15 cellular contexts compared by ENCODE assay signal in the genomic region with DNA sequence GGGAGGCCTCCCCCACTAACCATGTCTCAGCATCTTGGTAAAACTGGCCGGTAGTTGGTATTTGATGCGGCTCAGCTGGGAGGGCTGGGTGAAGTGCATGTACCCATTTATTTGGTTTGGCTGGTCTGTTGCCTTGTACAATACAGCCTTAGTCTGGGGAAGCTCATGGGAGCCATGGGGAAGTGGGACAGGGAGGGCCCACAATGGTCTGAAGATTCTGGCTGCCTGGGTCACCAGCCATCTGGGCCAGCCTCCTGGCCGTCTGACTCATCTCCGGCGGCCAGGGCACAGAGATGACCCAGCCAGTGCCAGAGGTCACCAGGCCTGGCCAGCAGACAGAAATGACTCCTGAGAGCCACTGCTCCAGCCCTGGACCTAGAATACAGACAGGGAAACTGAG. TPM values are rescaled to one million over a fixed set of nuclear protein-coding genes. Genes with fewer than 3 reads are reported as not detected.
DNase-seq lines count a peak whose midpoint lies in the region; ATAC-seq, FAIRE-seq and TF ChIP-seq lines count a peak whose summit lies in the region.
"Had no signal": no experiment of that assay in that cellular context is flagged by ENCODE, and none has a peak within 500 bp of the region (broad histone marks: within the 10 kb centered on the region; RNA-seq: fewer than 3 reads in every experiment).

No MANE protein-coding gene starts in this region.

- 25% methylated on average over 5 of the region's 5 CpGs for WGBS in liver

- H3K27ac ChIP-seq in endothelial cell of umbilical vein (ENCODE audit: insufficient read depth, low read depth, low read length) (peak overlapping the region; percentile 71), liver (ENCODE audit: low read depth in 1 of 2, low read length in 2 of 2) (peak overlapping the region; percentile 63 to 75), tibial artery (no peak overlapping the region)
- H3K27ac ChIP-seq: dorsolateral prefrontal cortex had no signal

- POLR2A ChIA-PET in endothelial cell of umbilical vein (lab: Charles Lee) = no interaction called here

- H3K4me1 ChIP-seq in endothelial cell of umbilical vein (ENCODE audit: control insufficient read depth, extremely low read depth, insufficient read depth, low read length) (peaks cover 34% of the 10 kb centered on the region), liver (ENCODE audit: control insufficient read depth in 4 of 4, insufficient read depth in 4 of 4, low read length in 3 of 4) (peaks cover 30 to 86% (median 66%) of the 10 kb centered on the region in 4 donors), tibial artery (peaks cover 0 to 43% (median 32%) of the 10 kb centered on the region in 4 donors)

- no peak overlapping the region for H3K4me3 ChIP-seq in LNCaP clone FGC (ENCODE audit: low read depth, low read length)
- no peak overlapping the region for H3K4me3 ChIP-seq in endothelial cell of umbilical vein (replicated peaks in 1 of 3; ENCODE audit: insufficient read depth in 1 of 3, low read depth in 1 of 3, low read length in 3 of 3)
- no peak overlapping the region for H3K4me3 ChIP-seq in liver (ENCODE audit: low read depth in 1 of 3, low read length in 3 of 3)
- H3K4me3 ChIP-seq in tibial artery = no peak overlapping the region
- H3K4me3 ChIP-seq: dorsolateral prefrontal cortex had no signal

- H3K36me3 ChIP-seq in endothelial cell of umbilical vein (ENCODE audit: control insufficient read depth in 2 of 2, extremely low read depth in 1 of 2, insufficient read depth in 2 of 2, low read length in 2 of 2) = no peaks in the 10 kb centered on the region
- no peaks in the 10 kb centered on the region for H3K36me3 ChIP-seq in liver (ENCODE audit: control insufficient read depth in 4 of 4, insufficient read depth in 3 of 4, low read depth in 1 of 4, low read length in 3 of 4)
- H3K36me3 ChIP-seq in tibial artery = no peaks in the 10 kb centered on the region

- no peak overlapping the region for H3K9ac ChIP-seq in endothelial cell of umbilical vein (replicated peaks; ENCODE audit: extremely low read depth, insufficient read depth, low read length)
- no peak overlapping the region for H3K9ac ChIP-seq in liver (ENCODE audit: low read depth in 1 of 2, low read length in 2 of 2)

- BruUV-seq in endothelial cell of umbilical vein (replicated peaks; lab: Mats Ljungman, UMichigan) = no TSS peak

- dilution Hi-C loops in endothelial cell of umbilical vein (cut with MboI; ENCODE audit: extremely low pct_ligation_motif_present, low sequenced_read_pairs) = no loop called here

- intact Hi-C loops in endothelial cell of umbilical vein (cut with micrococcal nuclease) (loop anchor here (1.0 kb wide), 1 partner anchor 11 kb away; no protein-coding TSS in a partner anchor), tibial artery (cut with DNase I; ENCODE audit: low total_unique reads) (no loop called here)

- ATAC-seq in GM19351 (IDR thresholded peaks at IDR 0.05; ENCODE audit: unreplicated experiment) = no peak
- ATAC-seq: naive thymus-derived CD8-positive, alpha-beta T cell; PC-3; T-helper 17 cell had no signal

- peak; percentile 89 for DNase-seq in LNCaP clone FGC (ENCODE audit: low read depth)
- peak; percentile 87 for DNase-seq in endothelial cell of umbilical vein (ENCODE audit: low read depth, low spot score)
- peak; percentile 75 to 79 for DNase-seq in tibial artery
- DNase-seq in stimulated activated CD4-positive, alpha-beta T cell treated with anti-CD3 and anti-CD28 coated beads, Interleukin-2, amount 100 ng/mL, for 24 hours = no peak
- no peak for DNase-seq in NCI-H526 (lab: John Stamatoyannopoulos, UW)
- no peak for DNase-seq in NCI-H2029 treated with DMSO at 0.1 percent for 48 hours (lab: John Stamatoyannopoulos, UW)
- DNase-seq: activated CD4-positive, alpha-beta memory T cell treated with anti-CD3 and anti-CD28 coated beads for 36 hours; CD4-positive, alpha-beta memory T cell; dorsolateral prefrontal cortex; immature natural killer cell; naive thymus-derived CD8-positive, alpha-beta T cell; PC-3; T-helper 17 cell had no signal

- H3K79me2 ChIP-seq in endothelial cell of umbilical vein (ENCODE audit: control insufficient read depth, insufficient read depth, low read length) = no peaks in the 10 kb centered on the region

- TF ChIP-seq CTCF in LNCaP clone FGC (IDR thresholded peaks at IDR 0.05; ENCODE audit: control insufficient read depth, extremely low read depth, insufficient read depth) (no peak), endothelial cell of umbilical vein (IDR thresholded peaks at IDR 0.05; ENCODE audit: extremely low read depth in 1 of 2, insufficient read depth in 1 of 2, low read depth in 1 of 2, low read length in 2 of 2) (no peak), liver (IDR thresholded peaks at IDR 0.05; ENCODE audit: low read depth, low read length, missing input control) (no peak), tibial artery (IDR thresholded peaks at IDR 0.05) (no peak)

- H4K20me1 ChIP-seq in endothelial cell of umbilical vein (replicated peaks; ENCODE audit: control insufficient read depth, extremely low read depth, insufficient read depth, low read length) = no peaks in the 10 kb centered on the region

- FAIRE-seq in endothelial cell of umbilical vein (lab: Jason Lieb, UNC) = peak; percentile 96

- peak overlapping the region; percentile 2 for H2AFZ ChIP-seq in endothelial cell of umbilical vein (ENCODE audit: low read depth, low read length)

- no peaks in the 10 kb centered on the region for H3K9me1 ChIP-seq in endothelial cell of umbilical vein (replicated peaks; ENCODE audit: control insufficient read depth, extremely low read depth, insufficient read depth, low read length)

- TF ChIP-seq RAD21 in liver (IDR thresholded peaks at IDR 0.05) = peak in 1 of 2 donors; percentile 17

- no peak for TF ChIP-seq POLR2A in endothelial cell of umbilical vein (IDR thresholded peaks at IDR 0.05; ENCODE audit: low read depth, low read length)

- CTCF ChIA-PET in endothelial cell of umbilical vein (lab: Charles Lee) = interaction anchor here (1.0 to 4.2 kb wide), 4 partner anchors 32 to 201 kb away, joined by 3 to 35 read pairs (median 6); no protein-coding TSS in a partner anchor

- H3K9me3 ChIP-seq in endothelial cell of umbilical vein (replicated peaks; ENCODE audit: control insufficient read depth, insufficient read depth, low read length) = no peaks in the 10 kb centered on the region
- no peaks in the 10 kb centered on the region for H3K9me3 ChIP-seq in liver (ENCODE audit: control insufficient read depth in 4 of 4, low read length in 3 of 4)
- H3K9me3 ChIP-seq in tibial artery = no peaks in the 10 kb centered on the region

- peak overlapping the region; percentile 9 for H3K4me2 ChIP-seq in endothelial cell of umbilical vein (ENCODE audit: insufficient read depth, low read length)

- H3K27me3 ChIP-seq in endothelial cell of umbilical vein (ENCODE audit: control insufficient read depth in 2 of 2, insufficient read depth in 2 of 2, low read length in 2 of 2) (no peaks in the 10 kb centered on the region), liver (ENCODE audit: control insufficient read depth in 4 of 4, insufficient read depth in 4 of 4, low read length in 3 of 4) (no peaks in the 10 kb centered on the region), tibial artery (no peaks in the 10 kb centered on the region)

TF ChIP-seq in endothelial cell of umbilical vein, 7 proteins besides CTCF, POLR2A, EP300 and RAD21:
- TF ChIP-seq FOS (IDR thresholded peaks at IDR 0.05; ENCODE audit: borderline replicate concordance, insufficient read depth, low read length) (peak; percentile 83), MYC (IDR thresholded peaks at IDR 0.05; ENCODE audit: low read depth, low read length) (no peak), EZH2 (IDR thresholded peaks at IDR 0.05; ENCODE audit: borderline replicate concordance, low read depth, low read length, severe bottlenecking) (no peak), POLR2AphosphoS5 (IDR thresholded peaks at IDR 0.05; ENCODE audit: insufficient read depth, low read depth, low read length) (peak; percentile 83), JUN (IDR thresholded peaks at IDR 0.05; ENCODE audit: borderline replicate concordance, insufficient read depth, insufficient read length, low read depth) (peak; percentile 61), GATA2 (IDR thresholded peaks at IDR 0.05; ENCODE audit: insufficient read depth, insufficient read length, low read depth, low read length) (peak; percentile 37)
- TF ChIP-seq, protein P1, sequence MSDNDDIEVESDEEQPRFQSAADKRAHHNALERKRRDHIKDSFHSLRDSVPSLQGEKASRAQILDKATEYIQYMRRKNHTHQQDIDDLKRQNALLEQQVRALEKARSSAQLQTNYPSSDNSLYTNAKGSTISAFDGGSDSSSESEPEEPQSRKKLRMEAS (IDR thresholded peaks at IDR 0.05; ENCODE audit: insufficient read depth, insufficient read length) = no peak

TF ChIP-seq in liver, 16 proteins besides CTCF, POLR2A, EP300 and RAD21 (continues in another document):
- TF ChIP-seq FOXA1 (IDR thresholded peaks at IDR 0.05) (no peak), HNF4G (IDR thresholded peaks at IDR 0.05) (no peak)

RNA-seq across cellular contexts. Expression of gene SMAD6, which starts 51.6 kb away (rescaled TPM):
- 12.4 and 12.5 TPM in 2 replicates for total RNA-seq in endothelial cell of umbilical vein
- 7.3 and 8.8 TPM in 2 replicates for polyA plus RNA-seq in endothelial cell of umbilical vein
- polyA plus RNA-seq in endothelial cell of umbilical vein (2011; cell fraction: cytosol; rRNA removed) = 3.5 and 4.0 TPM in 2 replicates
- 22.2 and 24.2 TPM in 2 replicates for polyA plus RNA-seq in endothelial cell of umbilical vein (2011; cell fraction: nucleus; rRNA removed)
- 5.8 and 11.3 TPM in 2 replicates for polyA plus RNA-seq in endothelial cell of umbilical vein (2012)
- polyA minus RNA-seq in endothelial cell of umbilical vein = 28.0 and 29.7 TPM in 2 replicates
- 45.7 TPM for polyA minus RNA-seq in endothelial cell of umbilical vein (2011; cell fraction: cytosol; rRNA and poly(A)+ RNA removed)
- polyA minus RNA-seq in endothelial cell of umbilical vein (2011; cell fraction: nucleus; rRNA and poly(A)+ RNA removed) = 22.4 and 35.7 TPM in 2 replicates
- total RNA-seq in liver = 10 to 100 TPM; 14.1 to 15.1 TPM
- 1 to 10 TPM; 1.2 to 7.9 TPM for polyA plus RNA-seq in liver
- polyA plus RNA-seq: CD4-positive, alpha-beta memory T cell; immature natural killer cell; naive thymus-derived CD8-positive, alpha-beta T cell had no signal

Comparison
In these comparisons a context has a peak if more than half of its experiments do, and no peak if none do; other contexts are left out.
1. DNase-seq: peak in LNCaP clone FGC (single experiment), endothelial cell of umbilical vein (single experiment) and tibial artery (2 of 2); none in stimulated activated CD4-positive, alpha-beta T cell treated with anti-CD3 and anti-CD28 coated beads, Interleukin-2, amount 100 ng/mL, for 24 hours (0 of 2), NCI-H526 (0 of 2) and NCI-H2029 treated with DMSO at 0.1 percent for 48 hours (single experiment).
2. H3K27ac ChIP-seq: peak in endothelial cell of umbilical vein (single experiment) and liver (2 of 2); none in tibial artery (0 of 2).